ENCODE assay signal across 18 cellular contexts in the genomic region with DNA sequence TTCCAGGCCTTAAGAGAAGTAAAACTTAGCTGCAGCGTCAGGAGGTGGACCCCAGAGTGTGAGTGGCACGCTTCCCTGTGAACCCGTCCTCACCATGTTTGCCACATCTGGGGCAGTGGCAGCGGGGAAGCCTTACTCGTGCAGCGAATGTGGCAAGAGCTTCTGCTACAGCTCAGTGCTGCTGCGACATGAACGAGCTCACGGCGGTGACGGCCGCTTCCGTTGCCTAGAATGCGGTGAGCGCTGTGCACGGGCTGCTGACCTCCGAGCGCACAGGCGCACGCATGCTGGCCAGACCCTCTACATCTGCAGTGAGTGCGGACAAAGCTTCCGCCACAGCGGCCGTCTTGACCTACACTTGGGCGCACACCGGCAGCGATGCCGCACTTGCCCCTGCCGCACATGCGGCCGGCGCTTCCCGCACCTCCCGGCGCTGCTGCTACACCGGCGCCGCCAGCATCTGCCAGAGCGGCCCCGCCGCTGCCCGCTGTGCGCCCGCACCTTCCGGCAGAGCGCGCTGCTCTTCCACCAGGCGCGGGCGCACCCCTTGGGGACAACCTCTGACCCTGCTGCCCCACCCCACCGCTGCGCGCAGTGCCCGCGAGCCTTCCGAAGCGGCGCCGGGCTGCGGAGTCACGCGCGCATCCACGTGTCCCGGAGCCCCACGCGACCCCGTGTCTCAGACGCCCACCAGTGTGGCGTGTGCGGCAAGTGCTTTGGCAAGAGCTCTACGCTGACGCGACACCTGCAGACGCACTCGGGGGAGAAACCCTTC.
"Had no signal": no experiment of that assay in that cellular context is flagged by ENCODE, and none has a peak within 500 bp of the region (broad histone marks: within the 10 kb centered on the region; RNA-seq: fewer than 3 reads in every experiment).

No MANE protein-coding gene starts in this region.

- H3K27me3 Mint-ChIP-seq: activated B cell treated with CpG ODN at 0.5 μM for 24 hours; activated CD4-positive, alpha-beta T cell treated with anti-CD3 and anti-CD28 coated beads for 36 hours; activated naive CD4-positive, alpha-beta T cell treated with anti-CD3 and anti-CD28 coated beads, Interleukin-2, amount 10 ng/mL, durations not matched to agents 7 days and 5 days had no signal

- H3K27ac Mint-ChIP-seq: activated B cell treated with CpG ODN at 0.5 μM for 24 hours; activated CD4-positive, alpha-beta T cell treated with anti-CD3 and anti-CD28 coated beads for 36 hours; activated naive CD4-positive, alpha-beta T cell treated with anti-CD3 and anti-CD28 coated beads, Interleukin-2, amount 10 ng/mL, durations not matched to agents 7 days and 5 days; nephron had no signal

- H3K9me3 ChIP-seq: left ventricle myocardium inferior, spleen, transverse colon had no signal

- H3K27ac ChIP-seq: cardiac muscle cell, foreskin keratinocyte, left ventricle myocardium inferior, parathyroid adenoma, transverse colon had no signal

- H3K4me3 ChIP-seq: cardiac muscle cell, left ventricle myocardium inferior, spleen, transverse colon had no signal

- DNase-seq: activated B cell treated with CpG ODN at 0.5 μM for 24 hours; activated CD4-positive, alpha-beta T cell treated with anti-CD3 and anti-CD28 coated beads for 36 hours; activated CD4-positive, alpha-beta T cell treated with anti-CD3 and anti-CD28 coated beads, Interleukin-2, amount 50 U/mL, for 4 hours; activated naive CD4-positive, alpha-beta T cell treated with anti-CD3 and anti-CD28 coated beads, Interleukin-2, amount 10 ng/mL, durations not matched to agents 7 days and 5 days; activated T-cell treated with anti-CD3 and anti-CD28 coated beads for 4 hours; amygdala; cortex of kidney; foreskin keratinocyte; hippocampal formation; left ventricle myocardium inferior; mammary epithelial cell; spleen; stimulated activated CD4-positive, alpha-beta T cell treated with anti-CD3 and anti-CD28 coated beads, Interleukin-4, amount 100 ng/mL, for 24 hours; T-helper 9 cell; transverse colon had no signal

- H3K4me3 Mint-ChIP-seq: activated B cell treated with CpG ODN at 0.5 μM for 24 hours; activated CD4-positive, alpha-beta T cell treated with anti-CD3 and anti-CD28 coated beads for 36 hours; activated naive CD4-positive, alpha-beta T cell treated with anti-CD3 and anti-CD28 coated beads, Interleukin-2, amount 10 ng/mL, durations not matched to agents 7 days and 5 days; nephron had no signal

- H3K9ac ChIP-seq: parathyroid adenoma had no signal

- H3K4me1 ChIP-seq: parathyroid adenoma, transverse colon had no signal

- H3K4me1 Mint-ChIP-seq: activated CD4-positive, alpha-beta T cell treated with anti-CD3 and anti-CD28 coated beads for 36 hours had no signal

- H3K27me3 ChIP-seq: cardiac muscle cell, foreskin keratinocyte, spleen, transverse colon had no signal

- ATAC-seq: activated CD4-positive, alpha-beta T cell treated with anti-CD3 and anti-CD28 coated beads for 36 hours; foreskin keratinocyte had no signal

- H3K9me3 Mint-ChIP-seq: activated B cell treated with CpG ODN at 0.5 μM for 24 hours; activated naive CD4-positive, alpha-beta T cell treated with anti-CD3 and anti-CD28 coated beads, Interleukin-2, amount 10 ng/mL, durations not matched to agents 7 days and 5 days; nephron had no signal
